ENCODE assay signal across 14 cellular contexts in genomic region chr3:32203854-32204253, GRCh38. TPM values are rescaled to one million over a fixed set of nuclear protein-coding genes. Genes with fewer than 3 reads are reported as not detected.
A peak's percentile ranks its signal among the peaks of the same experiment; 100 is the strongest.
DNase-seq lines count a peak whose midpoint lies in the region; ATAC-seq, FAIRE-seq and TF ChIP-seq lines count a peak whose summit lies in the region.
"Had no signal": no experiment of that assay in that cellular context is flagged by ENCODE, and none has a peak within 500 bp of the region (broad histone marks: within the 10 kb centered on the region; RNA-seq: fewer than 3 reads in every experiment).

No MANE protein-coding gene starts in this region.

- no peaks in the 10 kb centered on the region for H3K9me3 Mint-ChIP-seq in stimulated activated memory B cell treated with anti-CD40 and anti-IgM and Interleukin-4, amounts not matched to agents 10 μg/mL and 1 μg/mL and 100 μg/mL, for 72 hours
- H3K9me3 Mint-ChIP-seq: mesothelial cell of epicardium had no signal

- no peaks in the 10 kb centered on the region for H3K36me3 Mint-ChIP-seq in stimulated activated memory B cell treated with anti-CD40 and anti-IgM and Interleukin-4, amounts not matched to agents 10 μg/mL and 1 μg/mL and 100 μg/mL, for 72 hours
- H3K36me3 Mint-ChIP-seq: mesothelial cell of epicardium had no signal

- POLR2A ChIA-PET in A549 (lab: Yijun Ruan, JAX), result no interaction called here

- no peak for TF ChIP-seq EP300 in A549 (IDR thresholded peaks at IDR 0.05)

- TF ChIP-seq RAD21 in A549 (conservative IDR thresholded peaks at IDR 0.05 in 1 of 2, IDR thresholded peaks at IDR 0.05 in 1 of 2), result no peak

- no peak overlapping the region for H3K4me3 Mint-ChIP-seq in stimulated activated memory B cell treated with anti-CD40 and anti-IgM and Interleukin-4, amounts not matched to agents 10 μg/mL and 1 μg/mL and 100 μg/mL, for 72 hours
- H3K4me3 Mint-ChIP-seq: activated CD8-positive, alpha-beta T cell treated with anti-CD3 and anti-CD28 coated beads, Interleukin-2, amount 10 ng/mL, durations not matched to agents 7 days and 5 days; mesothelial cell of epicardium had no signal

- no peaks in the 10 kb centered on the region for H3K9me3 ChIP-seq in A549

- TF ChIP-seq CTCF in A549 (IDR thresholded peaks at IDR 0.05) (no peak), astrocyte of the cerebellum (IDR thresholded peaks at IDR 0.05; ENCODE audit: low read depth, low read length, missing control alignments) (no peak), fibroblast of villous mesenchyme (IDR thresholded peaks at IDR 0.05; ENCODE audit: insufficient read depth, low read depth, low read length) (no peak)

- TF ChIP-seq POLR2A in A549 (IDR thresholded peaks at IDR 0.05; ENCODE audit: low read length), result no peak

- H3K4me1 Mint-ChIP-seq in stimulated activated memory B cell treated with anti-CD40 and anti-IgM and Interleukin-4, amounts not matched to agents 10 μg/mL and 1 μg/mL and 100 μg/mL, for 72 hours, result peaks cover 2% of the 10 kb centered on the region

- H3K4me3 ChIP-seq in A549 (no peak overlapping the region), astrocyte of the cerebellum (ENCODE audit: low read depth, low read length) (no peak overlapping the region), fibroblast of villous mesenchyme (ENCODE audit: low read depth, low read length) (no peak overlapping the region)

- no peak for FAIRE-seq in A549 (lab: Jason Lieb, UNC)
- FAIRE-seq: GM12891, H54 had no signal

- H3K27ac Mint-ChIP-seq in stimulated activated memory B cell treated with anti-CD40 and anti-IgM and Interleukin-4, amounts not matched to agents 10 μg/mL and 1 μg/mL and 100 μg/mL, for 72 hours, result no peak overlapping the region
- H3K27ac Mint-ChIP-seq: activated CD8-positive, alpha-beta T cell treated with anti-CD3 and anti-CD28 coated beads, Interleukin-2, amount 10 ng/mL, durations not matched to agents 7 days and 5 days; mesothelial cell of epicardium had no signal

- no peak overlapping the region for H3K27ac ChIP-seq in A549

- peaks cover 41% of the 10 kb centered on the region for H3K27me3 Mint-ChIP-seq in stimulated activated memory B cell treated with anti-CD40 and anti-IgM and Interleukin-4, amounts not matched to agents 10 μg/mL and 1 μg/mL and 100 μg/mL, for 72 hours

- CTCF ChIA-PET in A549 (lab: Yijun Ruan, JAX), result no interaction called here

- ATAC-seq in A549 (no peak), HG02970 (IDR thresholded peaks at IDR 0.05; ENCODE audit: low FRiP score, unreplicated experiment) (no peak)
- no peak for ATAC-seq in stimulated activated memory B cell treated with anti-CD40 and anti-IgM and Interleukin-4, amounts not matched to agents 10 μg/mL and 1 μg/mL and 100 μg/mL, for 72 hours
- ATAC-seq: activated CD8-positive, alpha-beta T cell treated with anti-CD3 and anti-CD28 coated beads, Interleukin-2, amount 10 ng/mL, durations not matched to agents 7 days and 5 days; Panc1 had no signal

- H3K4me1 ChIP-seq in A549, result peaks cover 3% of the 10 kb centered on the region; the same call in 1 of the 3 replicates

- in situ Hi-C loops in astrocyte of the cerebellum (cut with HindIII; ENCODE audit: low sequenced_read_pairs), result no loop called here

- no peak overlapping the region for H3K4me2 ChIP-seq in A549

- no peak for DNase-seq in A549 (ENCODE audit: low read depth in 1 of 2, low spot score in 1 of 2)
- peak in 39 of 76 experiments; percentile 3 to 67 (median 31) for DNase-seq in HUDEP-2 (lab: John Stamatoyannopoulos, UW; ENCODE audit: unreplicated experiment in 76 of 76)
- peak; percentile 13 for DNase-seq in astrocyte of the cerebellum (ENCODE audit: low read depth)
- DNase-seq in fibroblast of villous mesenchyme (ENCODE audit: low read depth), result peak; percentile 17
- DNase-seq in SHP77 treated with DMSO at 0.1 percent for 48 hours (lab: John Stamatoyannopoulos, UW), result no peak
- DNase-seq in stimulated activated CD4-positive, alpha-beta T cell treated with anti-CD3 and anti-CD28 coated beads, Interleukin-4, amount 100 ng/mL, for 1 hour, result no peak
- DNase-seq: activated CD8-positive, alpha-beta T cell treated with anti-CD3 and anti-CD28 coated beads, Interleukin-2, amount 10 ng/mL, durations not matched to agents 7 days and 5 days; NCI-H1694 had no signal

TF ChIP-seq in A549, 52 proteins besides CTCF, POLR2A, EP300 and RAD21:
- no peak for TF ChIP-seq REST (IDR thresholded peaks at IDR 0.05)
- TF ChIP-seq PHF8 (IDR thresholded peaks at IDR 0.05; ENCODE audit: borderline replicate concordance, low read depth), result no peak
- no peak for TF ChIP-seq BHLHE40 (IDR thresholded peaks at IDR 0.05; ENCODE audit: low read depth, low read length)
- TF ChIP-seq ZSCAN20 (CRISPR knock-in tag; IDR thresholded peaks at IDR 0.05), result no peak
- TF ChIP-seq KDM5A (IDR thresholded peaks at IDR 0.05), result no peak
- no peak for TF ChIP-seq CHD2 (IDR thresholded peaks at IDR 0.05; ENCODE audit: low read length, partially characterized antibody)
- TF ChIP-seq ZNF302 (CRISPR knock-in tag; IDR thresholded peaks at IDR 0.05), result no peak
- no peak for TF ChIP-seq FOSL2 (IDR thresholded peaks at IDR 0.05)
- TF ChIP-seq FOSL2 (CRISPR knock-in tag; IDR thresholded peaks at IDR 0.05), result peak; percentile 60

RNA-seq across cellular contexts. Expression of gene CMTM8, which starts 34.6 kb away (rescaled TPM):
- polyA plus RNA-seq in A549 (2011; rRNA removed) (15.6 and 16.1 TPM in 2 replicates), A549 (2017; fragmentation: RNase III; extraction: RNeasy Plus Mini Kit Qiagen cat#74134 plus additional on column Dnase treatment) (8.2 to 9.0 TPM (median 8.4 TPM) in 3 replicates)
- polyA plus RNA-seq in A549 (2012; cell fraction: cytosol; rRNA removed), result 17.9 and 24.0 TPM in 2 replicates
- 12.0 and 14.2 TPM in 2 replicates for polyA plus RNA-seq in A549 (2012; cell fraction: nucleus; rRNA removed)
- polyA minus RNA-seq in A549 (2011; rRNA and poly(A)+ RNA removed), result 6.8 and 9.6 TPM in 2 replicates
- not detected in 2 replicates for total RNA-seq in fibroblast of villous mesenchyme

Comparison
In these comparisons a context has a peak if more than half of its experiments do, and no peak if none do; other contexts are left out.
1. DNase-seq: peak in HUDEP-2 (39 of 76), astrocyte of the cerebellum (single experiment) and fibroblast of villous mesenchyme (single experiment); none in A549 (0 of 2), SHP77 treated with DMSO at 0.1 percent for 48 hours (single experiment) and stimulated activated CD4-positive, alpha-beta T cell treated with anti-CD3 and anti-CD28 coated beads, Interleukin-4, amount 100 ng/mL, for 1 hour (single experiment).